ENCODE assay signal across 16 cellular contexts in the genomic region with DNA sequence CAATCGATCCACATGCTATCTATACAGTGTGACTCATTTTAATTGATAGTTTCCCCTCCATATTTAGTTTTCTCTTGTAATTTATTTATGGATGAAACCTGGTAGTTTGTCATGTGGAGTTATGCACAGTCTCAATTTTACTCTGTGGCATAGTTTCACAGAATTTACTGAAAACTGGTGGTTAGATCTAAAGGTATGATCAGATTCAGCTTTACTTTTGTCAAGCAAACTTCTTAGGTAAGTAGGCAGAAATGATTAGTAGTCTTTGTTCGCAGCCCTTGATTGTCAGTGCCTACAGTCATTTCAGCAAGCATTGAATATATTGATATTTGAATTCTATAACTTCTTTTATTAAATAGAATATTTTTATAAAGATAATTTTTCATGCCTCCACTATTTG. TPM values are rescaled to one million over a fixed set of nuclear protein-coding genes. Genes with fewer than 3 reads are reported as not detected.
DNase-seq lines count a peak whose midpoint lies in the region; ATAC-seq and TF ChIP-seq lines count a peak whose summit lies in the region.
"Had no signal": no experiment of that assay in that cellular context is flagged by ENCODE, and none has a peak within 500 bp of the region (broad histone marks: within the 10 kb centered on the region; RNA-seq: fewer than 3 reads in every experiment).

No MANE protein-coding gene starts in this region.

- peak overlapping the region; percentile 3 for H3K27ac Mint-ChIP-seq in activated CD4-positive, alpha-beta memory T cell treated with anti-CD3 and anti-CD28 coated beads, Interleukin-2, amount 10 ng/mL, durations not matched to agents 7 days and 5 days
- H3K27ac Mint-ChIP-seq in immature natural killer cell, result peak overlapping the region; percentile 70 to 95 (median 91)
- peak overlapping the region; percentile 92 for H3K27ac Mint-ChIP-seq in type B pancreatic cell
- H3K27ac Mint-ChIP-seq: GM23338 had no signal

- H3K4me1 ChIP-seq in left ventricle myocardium inferior (peaks cover 76% of the 10 kb centered on the region), BE2C (peaks cover 4% of the 10 kb centered on the region)

- no peaks in the 10 kb centered on the region for H3K36me3 ChIP-seq in left ventricle myocardium inferior
- no peaks in the 10 kb centered on the region for H3K36me3 ChIP-seq in BE2C

- CTCF ChIA-PET in activated CD4-positive, alpha-beta memory T cell treated with anti-CD3 and anti-CD28 coated beads, Interleukin-2, amount 10 ng/mL, durations not matched to agents 7 days and 5 days (lab: Charles Lee), result interaction anchor here (1.6 kb wide), 1 partner anchor 108 kb away, joined by 4 read pairs; no protein-coding TSS in a partner anchor

- POLR2A ChIA-PET in activated CD4-positive, alpha-beta memory T cell treated with anti-CD3 and anti-CD28 coated beads, Interleukin-2, amount 10 ng/mL, durations not matched to agents 7 days and 5 days (lab: Charles Lee), result interaction anchor here (1.0 to 4.2 kb wide), 3 partner anchors 8 to 72 kb away, joined by 3 to 23 read pairs (median 9); no protein-coding TSS in a partner anchor

- H3K4me3 Mint-ChIP-seq in activated CD4-positive, alpha-beta memory T cell treated with anti-CD3 and anti-CD28 coated beads, Interleukin-2, amount 10 ng/mL, durations not matched to agents 7 days and 5 days, result peak overlapping the region; percentile 84
- peak overlapping the region; percentile 92 to 96 (median 96) for H3K4me3 Mint-ChIP-seq in immature natural killer cell
- H3K4me3 Mint-ChIP-seq in type B pancreatic cell, result peak overlapping the region; percentile 95

- peak overlapping the region; percentile 89 for H3K4me3 ChIP-seq in left ventricle myocardium inferior
- no peak overlapping the region for H3K4me3 ChIP-seq in BE2C (ENCODE audit: low read depth, low read length)
- H3K4me3 ChIP-seq: lung had no signal

- H3K9me3 ChIP-seq in left ventricle myocardium inferior (replicated peaks) (no peaks in the 10 kb centered on the region), BE2C (no peaks in the 10 kb centered on the region)

- no peak for ATAC-seq in left ventricle myocardium superior
- ATAC-seq in GM21619 (IDR thresholded peaks at IDR 0.05; ENCODE audit: unreplicated experiment), result no peak
- ATAC-seq: GM23338 had no signal

- peaks cover 18% of the 10 kb centered on the region for H3K36me3 Mint-ChIP-seq in activated CD4-positive, alpha-beta memory T cell treated with anti-CD3 and anti-CD28 coated beads, Interleukin-2, amount 10 ng/mL, durations not matched to agents 7 days and 5 days (ENCODE audit: low read depth)
- H3K36me3 Mint-ChIP-seq in immature natural killer cell, result no peaks in the 10 kb centered on the region
- peaks cover 6% of the 10 kb centered on the region for H3K36me3 Mint-ChIP-seq in type B pancreatic cell

- DNase-seq in left ventricle myocardium inferior (no peak), left ventricle myocardium superior (no peak), immature natural killer cell (no peak), type B pancreatic cell (ENCODE audit: extremely low spot score, unreplicated experiment) (no peak), BE2C (no peak), caudate nucleus (lab: John Stamatoyannopoulos, UW) (no peak)
- no peak for DNase-seq in activated CD4-positive, alpha-beta memory T cell treated with anti-CD3 and anti-CD28 coated beads, Interleukin-2, amount 10 ng/mL, durations not matched to agents 7 days and 5 days
- DNase-seq: AML-193; central memory CD4-positive, alpha-beta T cell; hypothalamus; NCI-H1930; NCI-H82; Right ventricle myocardium superior had no signal

- no peaks in the 10 kb centered on the region for H3K27me3 Mint-ChIP-seq in activated CD4-positive, alpha-beta memory T cell treated with anti-CD3 and anti-CD28 coated beads, Interleukin-2, amount 10 ng/mL, durations not matched to agents 7 days and 5 days
- peaks cover 16 to 25% (median 21%) of the 10 kb centered on the region in 3 donors for H3K27me3 Mint-ChIP-seq in immature natural killer cell (ENCODE audit: low read depth in 3 of 3)
- H3K27me3 Mint-ChIP-seq in type B pancreatic cell, result no peaks in the 10 kb centered on the region

- H3K27me3 ChIP-seq in left ventricle myocardium inferior (ENCODE audit: low read depth), result no peaks in the 10 kb centered on the region
- no peaks in the 10 kb centered on the region for H3K27me3 ChIP-seq in BE2C

- intact Hi-C loops in left ventricle myocardium inferior (cut with micrococcal nuclease) (no loop called here), left ventricle myocardium superior (cut with micrococcal nuclease) (no loop called here)

- H3K27ac ChIP-seq in left ventricle myocardium inferior (replicated peaks) (no peak overlapping the region), caudate nucleus (ENCODE audit: low read depth, low read length) (no peak overlapping the region)

- H3K9me3 Mint-ChIP-seq in activated CD4-positive, alpha-beta memory T cell treated with anti-CD3 and anti-CD28 coated beads, Interleukin-2, amount 10 ng/mL, durations not matched to agents 7 days and 5 days, result no peaks in the 10 kb centered on the region
- H3K9me3 Mint-ChIP-seq in immature natural killer cell (no peaks in the 10 kb centered on the region), type B pancreatic cell (no peaks in the 10 kb centered on the region)
- H3K9me3 Mint-ChIP-seq: GM23338 had no signal

- H3K4me1 Mint-ChIP-seq in activated CD4-positive, alpha-beta memory T cell treated with anti-CD3 and anti-CD28 coated beads, Interleukin-2, amount 10 ng/mL, durations not matched to agents 7 days and 5 days, result peaks cover 61% of the 10 kb centered on the region
- H3K4me1 Mint-ChIP-seq in immature natural killer cell (peaks cover 75 to 79% of the 10 kb centered on the region in 2 donors), type B pancreatic cell (ENCODE audit: unreplicated experiment) (peaks cover 42% of the 10 kb centered on the region)

- TF ChIP-seq CTCF in left ventricle myocardium inferior (IDR thresholded peaks at IDR 0.05; ENCODE audit: borderline replicate concordance) (no peak), type B pancreatic cell (conservative IDR thresholded peaks at IDR 0.05) (no peak), BE2C (IDR thresholded peaks at IDR 0.05; ENCODE audit: low read depth, low read length) (no peak)

RNA-seq across cellular contexts. Expression of a gene that starts 2.5 kb away (rescaled TPM):
- total RNA-seq in left ventricle myocardium inferior (212 TPM), left ventricle myocardium superior (228 TPM), type B pancreatic cell (ENCODE audit: low replicate concordance) (197 and 235 TPM in 2 replicates)
- total RNA-seq in activated CD4-positive, alpha-beta memory T cell treated with anti-CD3 and anti-CD28 coated beads, Interleukin-2, amount 10 ng/mL, durations not matched to agents 7 days and 5 days, result 100 to 1,000 TPM; 266 to 277 TPM
- 100 to 1,000 TPM; 207 to 318 (median 314) TPM for polyA plus RNA-seq in immature natural killer cell
- polyA plus RNA-seq in BE2C (2012; ENCODE audit: insufficient read depth, insufficient read length, low read depth), result 184 TPM

RNA-seq across cellular contexts. Expression of a gene that starts 53.3 kb away (rescaled TPM):
- total RNA-seq in left ventricle myocardium inferior (24.7 TPM), left ventricle myocardium superior (25.6 TPM), type B pancreatic cell (ENCODE audit: low replicate concordance) (31.4 and 45.4 TPM in 2 replicates)
- 10 to 100 TPM; 77.0 to 80.3 TPM for total RNA-seq in activated CD4-positive, alpha-beta memory T cell treated with anti-CD3 and anti-CD28 coated beads, Interleukin-2, amount 10 ng/mL, durations not matched to agents 7 days and 5 days
- 10 to 100 TPM; 12.6 to 71.0 (median 22.7) TPM for polyA plus RNA-seq in immature natural killer cell
- 35.4 TPM for polyA plus RNA-seq in BE2C (2012; ENCODE audit: insufficient read depth, insufficient read length, low read depth)

Comparison
In these comparisons a context has a peak if more than half of its experiments do, and no peak if none do; other contexts are left out.
1. H3K27ac Mint-ChIP-seq: peak in every context shown above with its lines; median percentile 92 in type B pancreatic cell; 91 in immature natural killer cell; 3 in activated CD4-positive, alpha-beta memory T cell treated with anti-CD3 and anti-CD28 coated beads, Interleukin-2, amount 10 ng/mL, durations not matched to agents 7 days and 5 days.